ENCODE assay signal across 29 cellular contexts in the genomic region with DNA sequence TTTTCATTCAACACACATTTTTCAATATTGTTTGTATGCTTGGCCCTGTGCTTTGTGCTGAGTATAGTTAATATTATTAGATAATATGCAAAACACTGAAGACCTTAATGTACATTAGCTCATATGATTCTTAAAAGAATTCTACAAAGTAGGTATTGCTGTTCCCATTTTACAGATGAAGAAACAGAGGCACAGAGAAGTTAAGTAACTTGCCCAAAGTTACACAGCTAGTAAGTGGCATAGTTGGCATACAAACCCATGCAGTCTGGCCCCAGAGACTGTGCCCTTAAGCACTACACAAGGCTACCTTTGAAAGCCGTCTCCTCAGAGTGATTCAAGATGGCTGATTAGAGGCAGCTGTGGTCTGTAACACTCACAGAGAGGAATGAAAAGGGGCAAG.
"Had no signal": no experiment of that assay in that cellular context is flagged by ENCODE, and none has a peak within 500 bp of the region (broad histone marks: within the 10 kb centered on the region; RNA-seq: fewer than 3 reads in every experiment).

No MANE protein-coding gene starts in this region.

- H3K4me1 ChIP-seq: stomach, suprapubic skin, testis, thyroid gland, tibial artery, tibial nerve, transverse colon, upper lobe of left lung, upper lobe of right lung, uterus, vagina had no signal

- H3K9me3 ChIP-seq: suprapubic skin, testis, thoracic aorta, thyroid gland, tibial nerve, transverse colon, upper lobe of left lung, upper lobe of right lung, uterus, vagina had no signal

- H3K4me3 ChIP-seq: stomach, suprapubic skin, testis, thoracic aorta, thyroid gland, tibial artery, tibial nerve, transverse colon, upper lobe of left lung, upper lobe of right lung, uterus, vagina had no signal

- H3K4me3 Mint-ChIP-seq: stimulated activated effector memory CD8-positive, alpha-beta T cell treated with anti-CD3 and anti-CD28 coated beads, Interleukin-12 subunit alpha, Interleukin-12 subunit beta, amount 100 ng/mL, for 72 hours; stimulated activated memory B cell treated with anti-CD40 and anti-IgM and Interleukin-4, amounts not matched to agents 10 μg/mL and 1 μg/mL and 100 μg/mL, for 72 hours; stimulated activated naive B cell treated with anti-CD40 and anti-IgM and Interleukin-4, amounts not matched to agents 10 μg/mL and 1 μg/mL and 100 μg/mL, for 72 hours; stimulated activated naive CD8-positive, alpha-beta T cell treated with anti-CD3 and anti-CD28 coated beads, Interleukin-15, amount 100 ng/mL, for 72 hours; stimulated activated naive CD8-positive, alpha-beta T cell treated with anti-CD3 and anti-CD28 coated beads, Interleukin-15, Interleukin-2, amounts not matched to agents 100 ng/mL and 50 ng/mL, for 24 hours; type B pancreatic cell had no signal

- DNase-seq: stimulated activated CD4-positive, alpha-beta T cell treated with anti-CD3 and anti-CD28 coated beads, Interleukin-2, amount 100 ng/mL, for 48 hours; stimulated activated CD4-positive, alpha-beta T cell treated with anti-CD3 and anti-CD28 coated beads, Interleukin-4, amount 100 ng/mL, for 1 hour; stimulated activated CD4-positive, alpha-beta T cell treated with anti-CD3 and anti-CD28 coated beads, Interleukin-4, amount 100 ng/mL, for 24 hours; stimulated activated CD4-positive, alpha-beta T cell treated with anti-CD3 and anti-CD28 coated beads, Interleukin-4, amount 100 ng/mL, for 4 hours; stimulated activated CD8-positive, alpha-beta memory T cell treated with anti-CD3 and anti-CD28 coated beads, Interleukin-4, amount 100 ng/mL, for 48 hours; stimulated activated naive B cell treated with anti-CD40 and anti-IgM and Interleukin-4, amounts not matched to agents 10 μg/mL and 1 μg/mL and 100 μg/mL, for 72 hours; stimulated activated naive CD4-positive, alpha-beta T cell; stimulated activated naive CD4-positive, alpha-beta T cell treated with Interleukin-2 at 50 U/mL for 16 hours; stimulated activated naive CD8-positive, alpha-beta T cell treated with anti-CD3 and anti-CD28 coated beads, Interleukin-15, amount 100 ng/mL, for 72 hours; stimulated activated naive CD8-positive, alpha-beta T cell treated with anti-CD3 and anti-CD28 coated beads, Interleukin-15, Interleukin-2, amounts not matched to agents 100 U/mL and 50 U/mL, for 24 hours; stomach; substantia nigra; testis; thyroid gland; tibial artery; transverse colon; trophoblast cell; upper lobe of left lung; upper lobe of right lung; uterus had no signal

- H3K36me3 Mint-ChIP-seq: stimulated activated effector memory CD8-positive, alpha-beta T cell treated with anti-CD3 and anti-CD28 coated beads, Interleukin-12 subunit alpha, Interleukin-12 subunit beta, amount 100 ng/mL, for 72 hours; stimulated activated memory B cell treated with anti-CD40 and anti-IgM and Interleukin-4, amounts not matched to agents 10 μg/mL and 1 μg/mL and 100 μg/mL, for 72 hours; stimulated activated naive B cell treated with anti-CD40 and anti-IgM and Interleukin-4, amounts not matched to agents 10 μg/mL and 1 μg/mL and 100 μg/mL, for 72 hours; type B pancreatic cell had no signal

- FAIRE-seq: urothelium cell line had no signal

- H3K36me3 ChIP-seq: stomach, suprapubic skin, thoracic aorta, thyroid gland, tibial artery, tibial nerve, transverse colon, upper lobe of left lung, upper lobe of right lung, uterus, vagina had no signal

- H3K27me3 ChIP-seq: stomach, suprapubic skin, testis, thyroid gland, tibial artery, tibial nerve, transverse colon, upper lobe of left lung, upper lobe of right lung, uterus, vagina had no signal

- ATAC-seq: stimulated activated effector memory CD8-positive, alpha-beta T cell treated with anti-CD3 and anti-CD28 coated beads, Interleukin-12 subunit alpha, Interleukin-12 subunit beta, amount 100 ng/mL, for 72 hours; stimulated activated memory B cell treated with anti-CD40 and anti-IgM and Interleukin-4, amounts not matched to agents 10 μg/mL and 1 μg/mL and 100 μg/mL, for 72 hours; stimulated activated naive B cell treated with anti-CD40 and anti-IgM and Interleukin-4, amounts not matched to agents 10 μg/mL and 1 μg/mL and 100 μg/mL, for 72 hours; stimulated activated naive CD8-positive, alpha-beta T cell treated with anti-CD3 and anti-CD28 coated beads, Interleukin-15, amount 100 ng/mL, for 72 hours; stimulated activated naive CD8-positive, alpha-beta T cell treated with anti-CD3 and anti-CD28 coated beads, Interleukin-15, Interleukin-2, amounts not matched to agents 100 U/mL and 50 U/mL, for 24 hours; upper lobe of right lung had no signal

- H3K9me3 Mint-ChIP-seq: stimulated activated memory B cell treated with anti-CD40 and anti-IgM and Interleukin-4, amounts not matched to agents 10 μg/mL and 1 μg/mL and 100 μg/mL, for 72 hours; stimulated activated naive CD8-positive, alpha-beta T cell treated with anti-CD3 and anti-CD28 coated beads, Interleukin-15, Interleukin-2, amounts not matched to agents 100 ng/mL and 50 ng/mL, for 24 hours; type B pancreatic cell had no signal

- H3K27ac ChIP-seq: stomach, suprapubic skin, testis, thoracic aorta, thyroid gland, tibial artery, tibial nerve, transverse colon, upper lobe of left lung, upper lobe of right lung, uterus, vagina had no signal

- H3K27ac Mint-ChIP-seq: stimulated activated effector memory CD8-positive, alpha-beta T cell treated with anti-CD3 and anti-CD28 coated beads, Interleukin-12 subunit alpha, Interleukin-12 subunit beta, amount 100 ng/mL, for 72 hours; stimulated activated memory B cell treated with anti-CD40 and anti-IgM and Interleukin-4, amounts not matched to agents 10 μg/mL and 1 μg/mL and 100 μg/mL, for 72 hours; stimulated activated naive B cell treated with anti-CD40 and anti-IgM and Interleukin-4, amounts not matched to agents 10 μg/mL and 1 μg/mL and 100 μg/mL, for 72 hours; stimulated activated naive CD8-positive, alpha-beta T cell treated with anti-CD3 and anti-CD28 coated beads, Interleukin-15, Interleukin-2, amounts not matched to agents 100 ng/mL and 50 ng/mL, for 24 hours; type B pancreatic cell had no signal

- H3K27me3 Mint-ChIP-seq: stimulated activated memory B cell treated with anti-CD40 and anti-IgM and Interleukin-4, amounts not matched to agents 10 μg/mL and 1 μg/mL and 100 μg/mL, for 72 hours; stimulated activated naive CD8-positive, alpha-beta T cell treated with anti-CD3 and anti-CD28 coated beads, Interleukin-15, amount 100 ng/mL, for 72 hours; stimulated activated naive CD8-positive, alpha-beta T cell treated with anti-CD3 and anti-CD28 coated beads, Interleukin-15, Interleukin-2, amounts not matched to agents 100 ng/mL and 50 ng/mL, for 24 hours had no signal

- H3K4me1 Mint-ChIP-seq: stimulated activated effector memory CD8-positive, alpha-beta T cell treated with anti-CD3 and anti-CD28 coated beads, Interleukin-12 subunit alpha, Interleukin-12 subunit beta, amount 100 ng/mL, for 72 hours; stimulated activated memory B cell treated with anti-CD40 and anti-IgM and Interleukin-4, amounts not matched to agents 10 μg/mL and 1 μg/mL and 100 μg/mL, for 72 hours; stimulated activated naive B cell treated with anti-CD40 and anti-IgM and Interleukin-4, amounts not matched to agents 10 μg/mL and 1 μg/mL and 100 μg/mL, for 72 hours; stimulated activated naive CD8-positive, alpha-beta T cell treated with anti-CD3 and anti-CD28 coated beads, Interleukin-15, amount 100 ng/mL, for 72 hours had no signal
